8 cellular contexts compared by ENCODE assay signal in the genomic region with DNA sequence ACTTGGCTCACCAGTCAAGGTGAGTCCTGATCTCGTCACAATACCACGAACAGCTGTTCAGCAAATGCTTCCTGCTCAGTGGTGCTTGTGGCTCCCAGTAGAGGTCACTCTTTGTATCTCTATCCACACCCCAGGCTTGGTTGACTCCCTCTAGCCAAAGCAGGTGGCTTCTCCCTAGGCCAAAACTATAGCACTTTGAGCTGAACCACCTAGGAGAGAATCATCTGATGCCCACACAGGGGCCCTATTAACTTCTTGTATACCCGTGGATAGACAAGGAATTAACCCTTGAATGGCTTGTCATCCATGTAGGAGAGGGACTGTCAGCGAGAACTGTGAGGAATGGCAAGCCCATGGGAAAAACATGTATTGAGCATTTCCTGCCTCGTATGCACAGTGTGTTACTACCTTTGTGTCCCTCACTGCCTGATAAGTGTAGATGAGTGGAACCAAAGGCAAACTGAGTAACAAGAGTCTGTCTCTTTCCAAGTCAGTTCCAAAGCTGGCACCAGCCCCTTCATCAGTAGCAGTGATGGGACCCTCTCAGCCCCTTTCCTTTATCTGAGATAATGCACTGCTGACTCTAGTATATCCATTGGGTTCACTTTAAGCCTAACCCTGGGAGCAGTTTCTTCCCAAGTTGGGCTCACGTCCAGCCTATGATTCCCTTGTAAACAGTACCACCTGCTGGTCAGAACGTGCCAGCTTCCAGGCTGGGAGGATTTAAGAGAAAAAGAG. TPM values are rescaled to one million over a fixed set of nuclear protein-coding genes. Genes with fewer than 3 reads are reported as not detected.
DNase-seq lines count a peak whose midpoint lies in the region; ATAC-seq and TF ChIP-seq lines count a peak whose summit lies in the region.

No MANE protein-coding gene starts in this region.

- H3K9me3 ChIP-seq in BE2C (no peaks in the 10 kb centered on the region), ovary (no peaks in the 10 kb centered on the region), aorta (ENCODE audit: control insufficient read depth, low read length) (no peaks in the 10 kb centered on the region)

- H3K27ac ChIP-seq in ovary, result no peak overlapping the region
- no peak overlapping the region for H3K27ac ChIP-seq in aorta (ENCODE audit: low read depth in 1 of 2, low read length in 2 of 2)

- TF ChIP-seq EP300 in ovary (IDR thresholded peaks at IDR 0.05), result no peak

- H3K4me3 ChIP-seq in BE2C (ENCODE audit: low read depth, low read length) (no peak overlapping the region), ovary (no peak overlapping the region), aorta (ENCODE audit: low read length in 2 of 2) (no peak overlapping the region)

- H3K27me3 ChIP-seq in BE2C (no peaks in the 10 kb centered on the region), ovary (no peaks in the 10 kb centered on the region), aorta (ENCODE audit: control insufficient read depth in 1 of 2, insufficient read depth in 2 of 2, low read length in 1 of 2) (no peaks in the 10 kb centered on the region)

- H3K4me1 ChIP-seq in BE2C, result peaks cover 21% of the 10 kb centered on the region
- peaks cover 2% of the 10 kb centered on the region for H3K4me1 ChIP-seq in ovary (ENCODE audit: insufficient read depth)
- peaks cover 4 to 6% of the 10 kb centered on the region in 2 donors for H3K4me1 ChIP-seq in aorta (ENCODE audit: control insufficient read depth in 1 of 2, insufficient read depth in 2 of 2, low read length in 2 of 2)

- peak; percentile 49 for ATAC-seq in GM19468 (IDR thresholded peaks at IDR 0.05; ENCODE audit: extremely low read depth, unreplicated experiment)
- peak; percentile 88 for ATAC-seq in aorta (ENCODE audit: low FRiP score)

- WGBS in ovary, 3 donors, result 20 to 25% (median 24%) methylated on average over 7 of the region's 7 CpGs
- 19 to 23% methylated on average over 7 of the region's 7 CpGs for WGBS in aorta, 2 donors

- intact Hi-C loops in ovary (cut with DNase I) (loop anchor here (2.0 to 10.0 kb wide), 3 partner anchors 75 to 207 kb away; partner anchors contain the start of gene RALY (in 3 of the 4)), aorta (cut with DNase I) (loop anchor here (1.0 to 5.0 kb wide), 6 partner anchors 72 to 206 kb away; partner anchors contain the start of gene RALY (in 1 of the 2))

- no peak for TF ChIP-seq POLR2A in ovary (IDR thresholded peaks at IDR 0.05)

- H3K36me3 ChIP-seq in BE2C (peaks cover 10% of the 10 kb centered on the region; the same call in 1 of the 2 replicates), ovary (no peaks in the 10 kb centered on the region), aorta (ENCODE audit: control insufficient read depth in 1 of 2, insufficient read depth in 2 of 2, low read length in 1 of 2) (peaks cover 0 to 5% of the 10 kb centered on the region in 2 donors)

- DNase-seq in BE2C, result peak; percentile 73
- peak; percentile 84 for DNase-seq in M059J (ENCODE audit: low read depth)
- DNase-seq in SHP77 treated with DMSO at 0.1 percent for 48 hours (lab: John Stamatoyannopoulos, UW), result peak; percentile 47
- peak; percentile 53 for DNase-seq in activated naive CD4-positive, alpha-beta T cell treated with Interleukin-2 at 50 U/mL for 16 hours
- peak; percentile 40 for DNase-seq in germinal center (ENCODE audit: low spot score)
- DNase-seq in ovary, result peak; percentile 72 to 85 (median 82)
- DNase-seq in aorta, result peak; percentile 62 to 82

- peak; percentile 96 for TF ChIP-seq CTCF in BE2C (IDR thresholded peaks at IDR 0.05; ENCODE audit: low read depth, low read length)
- TF ChIP-seq CTCF in ovary (IDR thresholded peaks at IDR 0.05), result peak; percentile 84 to 92 (median 84)

RNA-seq across cellular contexts. Expression of gene EIF2S2, which starts 42.5 kb away (rescaled TPM):
- 125 TPM for polyA plus RNA-seq in BE2C (2012; ENCODE audit: insufficient read depth, insufficient read length, low read depth)
- total RNA-seq in M059J (2014; rRNA removed; shearing (Covaris generic)), result 156 and 179 TPM in 2 replicates
- total RNA-seq in ovary, result 10 to 100 TPM; 29.1 to 85.8 (median 36.1) TPM
- polyA plus RNA-seq in ovary, result 10 to 100 TPM; 30.2 to 54.2 TPM
- total RNA-seq in aorta, result 10 to 100 TPM; 37.1 to 46.2 TPM
- 10 to 100 TPM; 49.9 to 54.0 TPM for polyA plus RNA-seq in aorta
